ENCODE assay signal across 8 cellular contexts in the genomic region with DNA sequence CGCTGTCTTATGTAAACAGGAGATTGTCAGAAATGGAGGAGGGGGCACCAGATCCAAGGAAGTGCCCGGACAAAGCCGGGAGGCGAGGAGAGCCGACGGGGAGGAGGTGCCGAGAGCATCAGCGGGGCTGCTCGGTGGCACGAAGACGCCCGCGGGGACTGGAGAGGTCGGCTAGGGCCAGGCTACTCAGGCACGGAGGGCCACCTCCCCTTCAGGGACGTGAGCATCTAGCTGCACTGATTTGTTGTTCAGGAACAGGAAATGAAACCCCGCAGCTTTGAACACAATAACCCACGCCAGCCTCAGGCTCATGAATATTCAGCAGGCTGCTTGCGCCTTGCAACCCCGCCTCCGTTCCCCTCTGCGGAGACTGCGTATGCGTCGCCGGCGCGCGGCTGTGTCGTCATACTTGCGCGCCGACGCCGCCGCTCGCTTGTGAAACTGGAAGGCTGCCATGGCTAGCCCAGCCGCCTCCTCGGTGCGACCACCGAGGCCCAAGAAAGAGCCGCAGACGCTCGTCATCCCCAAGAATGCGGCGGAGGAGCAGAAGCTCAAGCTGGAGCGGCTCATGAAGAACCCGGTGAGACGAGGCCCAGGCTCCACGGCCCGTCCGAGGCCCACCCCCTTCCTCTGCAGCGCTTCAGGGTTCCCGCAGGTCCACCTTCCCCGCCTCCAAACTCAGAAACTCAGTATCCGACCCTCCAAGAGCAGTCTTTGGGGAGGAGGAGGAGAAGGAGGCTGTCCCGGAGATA. TPM values are rescaled to one million over a fixed set of nuclear protein-coding genes. Genes with fewer than 3 reads are reported as not detected.
DNase-seq lines count a peak whose midpoint lies in the region; ATAC-seq, FAIRE-seq and TF ChIP-seq lines count a peak whose summit lies in the region.

A gene with protein sequence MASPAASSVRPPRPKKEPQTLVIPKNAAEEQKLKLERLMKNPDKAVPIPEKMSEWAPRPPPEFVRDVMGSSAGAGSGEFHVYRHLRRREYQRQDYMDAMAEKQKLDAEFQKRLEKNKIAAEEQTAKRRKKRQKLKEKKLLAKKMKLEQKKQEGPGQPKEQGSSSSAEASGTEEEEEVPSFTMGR (plus strand): TSS at position 406 of the 752 bp plus-strand sequence. CDS start 49 bp downstream, at position 455.

- H2AFZ ChIP-seq in Loucy (ENCODE audit: low read length) = peak within 1 kb of the TSS; percentile 78

- peaks cover 82% of the 10 kb centered on the region for H3K36me3 Mint-ChIP-seq in activated T-helper 17 cell treated with anti-CD3 and anti-CD28 coated beads, Interleukin-2, amount 50 U/mL, for 72 hours (ENCODE audit: low read depth)
- peaks cover 6% of the 10 kb centered on the region for H3K36me3 Mint-ChIP-seq in natural killer cell

- H3K4me1 ChIP-seq in Loucy (ENCODE audit: insufficient read depth, low read length, poor library complexity, severe bottlenecking) (peaks cover 9% of the 10 kb centered on the region), RWPE2 (ENCODE audit: insufficient read depth, poor library complexity, severe bottlenecking) (no peaks in the 10 kb centered on the region)

- peak; percentile 7 for TF ChIP-seq POLR2A in H54 (IDR thresholded peaks at IDR 0.05; ENCODE audit: low read depth, low read length)

- H3K9me2 ChIP-seq in Loucy (replicated peaks; ENCODE audit: low read depth, low read length) = no peaks in the 10 kb centered on the region

- peak; percentile 27 for FAIRE-seq in H54 (lab: Jason Lieb, UNC)

- H3K36me3 ChIP-seq in Loucy (ENCODE audit: insufficient read depth, low read length) (peaks cover 19% of the 10 kb centered on the region; the same call in 1 of the 2 replicates), RWPE2 (ENCODE audit: low read depth) (peaks cover 53% of the 10 kb centered on the region)

- no peaks in the 10 kb centered on the region for H3K9me3 ChIP-seq in Loucy (ENCODE audit: insufficient read depth, low read depth, low read length)
- no peaks in the 10 kb centered on the region for H3K9me3 ChIP-seq in RWPE2 (ENCODE audit: severe bottlenecking)

- no peaks in the 10 kb centered on the region for H3F3A ChIP-seq in Loucy (ENCODE audit: low read depth)

- H3K4me3 ChIP-seq in Loucy (ENCODE audit: low read length, poor library complexity, severe bottlenecking) (peak within 1 kb of the TSS; percentile 98), RWPE2 (ENCODE audit: severe bottlenecking) (peak within 1 kb of the TSS; percentile 76)

- TF ChIP-seq CTCF in Loucy (conservative IDR thresholded peaks at IDR 0.05; ENCODE audit: low read length) = no peak
- TF ChIP-seq CTCF in RWPE2 (IDR thresholded peaks at IDR 0.05; ENCODE audit: poor library complexity, severe bottlenecking) = no peak
- no peak for TF ChIP-seq CTCF in natural killer cell (IDR thresholded peaks at IDR 0.05)

- H3K4me2 ChIP-seq in Loucy (ENCODE audit: low read depth, low read length, poor library complexity, severe bottlenecking) = peak within 1 kb of the TSS; percentile 85

- H3K27ac Mint-ChIP-seq in activated T-helper 17 cell treated with anti-CD3 and anti-CD28 coated beads, Interleukin-2, amount 50 U/mL, for 72 hours = peak within 1 kb of the TSS; percentile 95
- peak within 1 kb of the TSS; percentile 91 to 92 for H3K27ac Mint-ChIP-seq in natural killer cell

- peaks cover 15% of the 10 kb centered on the region for H3K4me1 Mint-ChIP-seq in activated T-helper 17 cell treated with anti-CD3 and anti-CD28 coated beads, Interleukin-2, amount 50 U/mL, for 72 hours
- H3K4me1 Mint-ChIP-seq in natural killer cell = peaks cover 18% of the 10 kb centered on the region in 2 donors

- intact Hi-C loops in natural killer cell (cut with micrococcal nuclease) = loop anchor here (2.0 kb wide), 1 partner anchor 69 kb away; a partner anchor contains a TSS

- peaks cover 8% of the 10 kb centered on the region for H4K20me1 ChIP-seq in Loucy (ENCODE audit: insufficient read depth, low read length, poor library complexity, severe bottlenecking)

- no peaks in the 10 kb centered on the region for H3K9me3 Mint-ChIP-seq in activated T-helper 17 cell treated with anti-CD3 and anti-CD28 coated beads, Interleukin-2, amount 50 U/mL, for 72 hours
- no peaks in the 10 kb centered on the region for H3K9me3 Mint-ChIP-seq in natural killer cell

- DNase-seq in EL (peak; percentile 95), H54 (ENCODE audit: insufficient read length, low spot score) (peak; percentile 92), RWPE2 (ENCODE audit: low spot score) (peak; percentile 84), fibroblast of peridontal ligament (ENCODE audit: extremely low read depth) (peak; percentile 90), natural killer cell (peak; percentile 81)
- peak; percentile 80 to 91 (median 88) for DNase-seq in stimulated activated naive CD4-positive, alpha-beta T cell (lab: John Stamatoyannopoulos, UW)

- H3K27me3 ChIP-seq in Loucy (ENCODE audit: insufficient read depth, low read length, poor library complexity, severe bottlenecking) (no peaks in the 10 kb centered on the region), RWPE2 (ENCODE audit: insufficient read depth, poor library complexity, severe bottlenecking) (no peaks in the 10 kb centered on the region)

- peak within 1 kb of the TSS; percentile 96 for H3K4me3 Mint-ChIP-seq in activated T-helper 17 cell treated with anti-CD3 and anti-CD28 coated beads, Interleukin-2, amount 50 U/mL, for 72 hours
- peak within 1 kb of the TSS; percentile 93 for H3K4me3 Mint-ChIP-seq in natural killer cell

- H3K9ac ChIP-seq in Loucy (ENCODE audit: low read depth, low read length, poor library complexity, severe bottlenecking) = peak within 1 kb of the TSS; percentile 91

- ATAC-seq in RWPE2 (ENCODE audit: low read depth) = peak; percentile 90
- peak; percentile 98 for ATAC-seq in activated T-helper 17 cell treated with anti-CD3 and anti-CD28 coated beads, Interleukin-2, amount 50 U/mL, for 72 hours (replicated peaks)
- ATAC-seq in natural killer cell = peak; percentile 95

- peaks cover 25% of the 10 kb centered on the region for H3K79me2 ChIP-seq in Loucy (ENCODE audit: insufficient read depth, low read length)

- no peaks in the 10 kb centered on the region for H3K27me3 Mint-ChIP-seq in activated T-helper 17 cell treated with anti-CD3 and anti-CD28 coated beads, Interleukin-2, amount 50 U/mL, for 72 hours
- H3K27me3 Mint-ChIP-seq in natural killer cell (ENCODE audit: low read depth in 2 of 2) = no peaks in the 10 kb centered on the region

- H3K27ac ChIP-seq in RWPE2 (ENCODE audit: poor library complexity, severe bottlenecking) = peak within 1 kb of the TSS; percentile 42

RNA-seq across cellular contexts. Expression of the gene that starts here (rescaled TPM):
- total RNA-seq in activated T-helper 17 cell treated with anti-CD3 and anti-CD28 coated beads, Interleukin-2, amount 50 U/mL, for 72 hours = 10 to 100 TPM; 41.7 to 76.6 TPM
- 10 to 100 TPM; 38.2 to 44.2 (median 39.5) TPM for total RNA-seq in natural killer cell

Comparison
In these comparisons a context has a peak if more than half of its experiments do, and no peak if none do; other contexts are left out.
1. Peak in every context shown above with its lines: DNase-seq, ATAC-seq, H3K4me3 ChIP-seq and H3K27ac ChIP-seq.